In the genomic region with DNA sequence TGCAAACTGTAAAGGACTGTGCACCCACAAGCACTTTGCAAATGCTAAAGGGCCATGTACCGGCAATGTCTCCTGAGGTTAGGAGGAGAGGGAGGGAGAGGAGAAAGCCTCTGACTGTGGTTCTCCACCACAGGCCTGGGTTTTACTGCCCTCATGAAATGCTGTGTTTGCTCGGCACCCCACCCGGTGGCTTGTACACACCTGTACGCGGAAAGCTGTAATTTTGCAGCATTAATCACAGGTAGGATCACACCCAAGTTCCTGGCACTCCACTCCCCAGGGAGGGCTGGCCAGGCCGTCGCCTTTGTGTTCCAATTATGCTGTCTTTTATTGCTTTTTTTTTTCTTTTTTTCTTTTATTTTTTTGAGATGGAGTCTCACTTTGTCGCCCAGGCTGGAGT, we compare ENCODE assay signal across 1 cellular context.
TF ChIP-seq lines count a peak whose summit lies in the region.

No MANE protein-coding gene starts in this region.

TF ChIP-seq in HepG2, 621 proteins besides CTCF, POLR2A, EP300 and RAD21 (continued from another document):
- TF ChIP-seq, protein P1, sequence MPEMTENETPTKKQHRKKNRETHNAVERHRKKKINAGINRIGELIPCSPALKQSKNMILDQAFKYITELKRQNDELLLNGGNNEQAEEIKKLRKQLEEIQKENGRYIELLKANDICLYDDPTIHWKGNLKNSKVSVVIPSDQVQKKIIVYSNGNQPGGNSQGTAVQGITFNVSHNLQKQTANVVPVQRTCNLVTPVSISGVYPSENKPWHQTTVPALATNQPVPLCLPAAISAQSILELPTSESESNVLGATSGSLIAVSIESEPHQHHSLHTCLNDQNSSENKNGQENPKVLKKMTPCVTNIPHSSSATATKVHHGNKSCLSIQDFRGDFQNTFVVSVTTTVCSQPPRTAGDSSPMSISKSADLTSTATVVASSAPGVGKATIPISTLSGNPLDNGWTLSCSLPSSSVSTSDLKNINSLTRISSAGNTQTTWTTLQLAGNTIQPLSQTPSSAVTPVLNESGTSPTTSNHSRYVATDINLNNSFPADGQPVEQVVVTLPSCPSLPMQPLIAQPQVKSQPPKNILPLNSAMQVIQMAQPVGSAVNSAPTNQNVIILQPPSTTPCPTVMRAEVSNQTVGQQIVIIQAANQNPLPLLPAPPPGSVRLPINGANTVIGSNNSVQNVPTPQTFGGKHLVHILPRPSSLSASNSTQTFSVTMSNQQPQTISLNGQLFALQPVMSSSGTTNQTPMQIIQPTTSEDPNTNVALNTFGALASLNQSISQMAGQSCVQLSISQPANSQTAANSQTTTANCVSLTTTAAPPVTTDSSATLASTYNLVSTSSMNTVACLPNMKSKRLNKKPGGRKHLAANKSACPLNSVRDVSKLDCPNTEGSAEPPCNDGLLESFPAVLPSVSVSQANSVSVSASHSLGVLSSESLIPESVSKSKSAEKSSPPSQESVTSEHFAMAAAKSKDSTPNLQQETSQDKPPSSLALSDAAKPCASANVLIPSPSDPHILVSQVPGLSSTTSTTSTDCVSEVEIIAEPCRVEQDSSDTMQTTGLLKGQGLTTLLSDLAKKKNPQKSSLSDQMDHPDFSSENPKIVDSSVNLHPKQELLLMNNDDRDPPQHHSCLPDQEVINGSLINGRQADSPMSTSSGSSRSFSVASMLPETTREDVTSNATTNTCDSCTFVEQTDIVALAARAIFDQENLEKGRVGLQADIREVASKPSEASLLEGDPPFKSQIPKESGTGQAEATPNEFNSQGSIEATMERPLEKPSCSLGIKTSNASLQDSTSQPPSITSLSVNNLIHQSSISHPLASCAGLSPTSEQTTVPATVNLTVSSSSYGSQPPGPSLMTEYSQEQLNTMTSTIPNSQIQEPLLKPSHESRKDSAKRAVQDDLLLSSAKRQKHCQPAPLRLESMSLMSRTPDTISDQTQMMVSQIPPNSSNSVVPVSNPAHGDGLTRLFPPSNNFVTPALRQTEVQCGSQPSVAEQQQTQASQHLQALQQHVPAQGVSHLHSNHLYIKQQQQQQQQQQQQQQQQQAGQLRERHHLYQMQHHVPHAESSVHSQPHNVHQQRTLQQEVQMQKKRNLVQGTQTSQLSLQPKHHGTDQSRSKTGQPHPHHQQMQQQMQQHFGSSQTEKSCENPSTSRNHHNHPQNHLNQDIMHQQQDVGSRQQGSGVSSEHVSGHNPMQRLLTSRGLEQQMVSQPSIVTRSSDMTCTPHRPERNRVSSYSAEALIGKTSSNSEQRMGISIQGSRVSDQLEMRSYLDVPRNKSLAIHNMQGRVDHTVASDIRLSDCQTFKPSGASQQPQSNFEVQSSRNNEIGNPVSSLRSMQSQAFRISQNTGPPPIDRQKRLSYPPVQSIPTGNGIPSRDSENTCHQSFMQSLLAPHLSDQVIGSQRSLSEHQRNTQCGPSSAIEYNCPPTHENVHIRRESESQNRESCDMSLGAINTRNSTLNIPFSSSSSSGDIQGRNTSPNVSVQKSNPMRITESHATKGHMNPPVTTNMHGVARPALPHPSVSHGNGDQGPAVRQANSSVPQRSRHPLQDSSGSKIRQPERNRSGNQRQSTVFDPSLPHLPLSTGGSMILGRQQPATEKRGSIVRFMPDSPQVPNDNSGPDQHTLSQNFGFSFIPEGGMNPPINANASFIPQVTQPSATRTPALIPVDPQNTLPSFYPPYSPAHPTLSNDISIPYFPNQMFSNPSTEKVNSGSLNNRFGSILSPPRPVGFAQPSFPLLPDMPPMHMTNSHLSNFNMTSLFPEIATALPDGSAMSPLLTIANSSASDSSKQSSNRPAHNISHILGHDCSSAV (CRISPR knock-in tag; IDR thresholded peaks at IDR 0.05; ENCODE audit: borderline replicate concordance), result no peak
- TF ChIP-seq MTF1 (CRISPR knock-in tag; IDR thresholded peaks at IDR 0.05) (no peak), ARNTL (CRISPR knock-in tag; IDR thresholded peaks at IDR 0.05) (no peak), CBFB (CRISPR knock-in tag; IDR thresholded peaks at IDR 0.05) (no peak), NCOA1 (CRISPR knock-in tag; IDR thresholded peaks at IDR 0.05) (no peak), ARNT2 (CRISPR knock-in tag; IDR thresholded peaks at IDR 0.05; ENCODE audit: low read depth) (no peak), HOXA5 (CRISPR knock-in tag; IDR thresholded peaks at IDR 0.05) (no peak), ZNF607 (CRISPR knock-in tag; IDR thresholded peaks at IDR 0.05; ENCODE audit: borderline replicate concordance) (no peak)
- TF ChIP-seq, protein P2, sequence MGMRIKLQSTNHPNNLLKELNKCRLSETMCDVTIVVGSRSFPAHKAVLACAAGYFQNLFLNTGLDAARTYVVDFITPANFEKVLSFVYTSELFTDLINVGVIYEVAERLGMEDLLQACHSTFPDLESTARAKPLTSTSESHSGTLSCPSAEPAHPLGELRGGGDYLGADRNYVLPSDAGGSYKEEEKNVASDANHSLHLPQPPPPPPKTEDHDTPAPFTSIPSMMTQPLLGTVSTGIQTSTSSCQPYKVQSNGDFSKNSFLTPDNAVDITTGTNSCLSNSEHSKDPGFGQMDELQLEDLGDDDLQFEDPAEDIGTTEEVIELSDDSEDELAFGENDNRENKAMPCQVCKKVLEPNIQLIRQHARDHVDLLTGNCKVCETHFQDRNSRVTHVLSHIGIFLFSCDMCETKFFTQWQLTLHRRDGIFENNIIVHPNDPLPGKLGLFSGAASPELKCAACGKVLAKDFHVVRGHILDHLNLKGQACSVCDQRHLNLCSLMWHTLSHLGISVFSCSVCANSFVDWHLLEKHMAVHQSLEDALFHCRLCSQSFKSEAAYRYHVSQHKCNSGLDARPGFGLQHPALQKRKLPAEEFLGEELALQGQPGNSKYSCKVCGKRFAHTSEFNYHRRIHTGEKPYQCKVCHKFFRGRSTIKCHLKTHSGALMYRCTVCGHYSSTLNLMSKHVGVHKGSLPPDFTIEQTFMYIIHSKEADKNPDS (CRISPR knock-in tag; IDR thresholded peaks at IDR 0.05), result no peak
